In the genomic region with DNA sequence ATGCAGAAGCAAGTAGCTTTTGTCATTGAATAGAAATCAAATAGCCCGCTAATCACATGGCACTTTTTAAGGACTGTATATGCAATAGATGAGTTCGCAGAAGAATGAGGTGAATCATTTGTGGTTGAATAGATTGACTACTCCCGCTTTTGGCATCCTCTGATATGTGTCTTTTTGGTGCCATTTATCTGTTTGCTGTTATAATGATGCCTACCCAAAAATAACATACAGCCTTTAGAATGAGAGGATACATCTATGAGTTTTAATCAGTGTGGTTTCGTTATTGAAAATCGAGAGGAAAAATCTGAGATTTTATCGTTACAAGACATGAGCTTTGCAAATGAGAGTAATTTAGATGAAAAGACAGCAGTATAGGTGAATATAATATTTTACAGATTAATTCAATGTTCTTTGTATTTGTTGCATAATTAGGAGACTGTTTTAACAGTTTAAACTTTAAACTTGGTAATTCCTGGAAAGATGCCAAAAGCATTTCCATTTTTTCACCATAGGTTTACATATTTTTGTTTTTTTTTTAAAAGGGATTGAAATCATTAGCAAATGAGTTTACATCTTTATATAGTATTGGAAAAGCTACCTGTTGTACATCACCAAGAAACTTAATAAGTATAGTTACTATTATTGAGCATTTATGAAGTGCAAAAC, we compare ENCODE assay signal across 7 cellular contexts. TPM values are rescaled to one million over a fixed set of nuclear protein-coding genes. Genes with fewer than 3 reads are reported as not detected.
A peak's percentile ranks its signal among the peaks of the same experiment; 100 is the strongest.
DNase-seq lines count a peak whose midpoint lies in the region; ATAC-seq and TF ChIP-seq lines count a peak whose summit lies in the region.

No MANE protein-coding gene starts in this region.

- no peak overlapping the region for H3K9ac ChIP-seq in mucosa of stomach (ENCODE audit: low read length)

- no peaks in the 10 kb centered on the region for H3K36me3 ChIP-seq in mucosa of stomach (ENCODE audit: control insufficient read depth, insufficient read depth, low read length)
- no peaks in the 10 kb centered on the region for H3K36me3 ChIP-seq in uterus

- TF ChIP-seq CTCF in GM20000 (IDR thresholded peaks at IDR 0.05; ENCODE audit: extremely low read depth, missing control alignments) (no peak), uterus (IDR thresholded peaks at IDR 0.05) (no peak)

- H3K9me3 ChIP-seq in mucosa of stomach (ENCODE audit: control insufficient read depth, low read length) (no peaks in the 10 kb centered on the region), uterus (no peaks in the 10 kb centered on the region)

- H3K27ac ChIP-seq in uterus = no peak overlapping the region

- no peaks in the 10 kb centered on the region for H3K27me3 Mint-ChIP-seq in central memory CD8-positive, alpha-beta T cell

- DNase-seq in GM20000 (ENCODE audit: low spot score) (peak; percentile 21), NCI-H748 (lab: John Stamatoyannopoulos, UW; ENCODE audit: unreplicated experiment) (peak; percentile 67), uterus (no peak)
- no peak for DNase-seq in central memory CD8-positive, alpha-beta T cell (ENCODE audit: low spot score in 2 of 2)
- DNase-seq in activated CD8-positive, alpha-beta memory T cell treated with anti-CD3 and anti-CD28 coated beads, Interleukin-2, amount 50 U/mL, for 4 hours = no peak

- peaks cover 22% of the 10 kb centered on the region for H3K36me3 Mint-ChIP-seq in central memory CD8-positive, alpha-beta T cell (ENCODE audit: insufficient read depth)

- H3K9me3 Mint-ChIP-seq in central memory CD8-positive, alpha-beta T cell = no peaks in the 10 kb centered on the region

- TF ChIP-seq POLR2A in uterus (IDR thresholded peaks at IDR 0.05) = no peak

- H3K27ac Mint-ChIP-seq in central memory CD8-positive, alpha-beta T cell (ENCODE audit: low read depth) = peak overlapping the region; percentile 86

- ATAC-seq in central memory CD8-positive, alpha-beta T cell (replicated peaks; ENCODE audit: extremely low read depth, poor library complexity, severe bottlenecking) = peak; percentile 32
- no peak for ATAC-seq in HG03108 (IDR thresholded peaks at IDR 0.05; ENCODE audit: unreplicated experiment)

- H3K4me3 ChIP-seq in mucosa of stomach (ENCODE audit: low read length) (peak overlapping the region; percentile 43), uterus (peak overlapping the region in 1 of 2 donors; percentile 57)

- peaks cover 9% of the 10 kb centered on the region for H3K27me3 ChIP-seq in mucosa of stomach (ENCODE audit: control insufficient read depth, insufficient read depth, low read length)
- H3K27me3 ChIP-seq in uterus = peaks cover 0 to 23% of the 10 kb centered on the region in 2 donors

- H3K4me3 Mint-ChIP-seq in central memory CD8-positive, alpha-beta T cell = peak overlapping the region; percentile 82

- H3K4me1 ChIP-seq in mucosa of stomach (ENCODE audit: control insufficient read depth, insufficient read depth, low read length) (no peaks in the 10 kb centered on the region), uterus (no peaks in the 10 kb centered on the region)

- H3K4me1 Mint-ChIP-seq in central memory CD8-positive, alpha-beta T cell = peaks cover 67% of the 10 kb centered on the region

- intact Hi-C loops in uterus (cut with DNase I; ENCODE audit: low total_unique reads) = no loop called here

RNA-seq across cellular contexts. Expression of a gene that starts 1.8 kb away (rescaled TPM):
- 10 to 100 TPM in 1 of 4 donors, 1 to 10 TPM in 3; 1.5 to 10.8 (median 3.9) TPM for total RNA-seq in uterus

Comparison
In these comparisons a context has a peak if more than half of its experiments do, and no peak if none do; other contexts are left out.
1. DNase-seq: peak in GM20000 (single experiment) and NCI-H748 (single experiment); none in central memory CD8-positive, alpha-beta T cell (0 of 2), uterus (0 of 2) and activated CD8-positive, alpha-beta memory T cell treated with anti-CD3 and anti-CD28 coated beads, Interleukin-2, amount 50 U/mL, for 4 hours (single experiment).